14 cellular contexts compared by ENCODE assay signal in genomic region chr2:219419331-219420197, GRCh38. TPM values are rescaled to one million over a fixed set of nuclear protein-coding genes. Genes with fewer than 3 reads are reported as not detected.
A peak's percentile ranks its signal among the peaks of the same experiment; 100 is the strongest.
DNase-seq lines count a peak whose midpoint lies in the region; TF ChIP-seq lines count a peak whose summit lies in the region.
"Had no signal": no experiment of that assay in that cellular context is flagged by ENCODE, and none has a peak within 500 bp of the region (broad histone marks: within the 10 kb centered on the region; RNA-seq: fewer than 3 reads in every experiment).

No MANE protein-coding gene starts in this region.

- H3K4me3 Mint-ChIP-seq in neural progenitor cell, result no peak overlapping the region

- H3K9me3 ChIP-seq in cardiac muscle cell (ENCODE audit: low read depth), result no peaks in the 10 kb centered on the region
- no peaks in the 10 kb centered on the region for H3K9me3 ChIP-seq in neural progenitor cell (ENCODE audit: low read depth)
- H3K9me3 ChIP-seq in uterus, result no peaks in the 10 kb centered on the region
- H3K9me3 ChIP-seq: Caco-2 had no signal

- no peaks in the 10 kb centered on the region for H3K27me3 ChIP-seq in cardiac muscle cell
- H3K27me3 ChIP-seq in neural progenitor cell, result peaks cover 29% of the 10 kb centered on the region
- H3K27me3 ChIP-seq in uterus, result no peaks in the 10 kb centered on the region

- no peaks in the 10 kb centered on the region for H3K36me3 Mint-ChIP-seq in neural progenitor cell

- peaks cover 6% of the 10 kb centered on the region for H3F3A ChIP-seq in neural progenitor cell (ENCODE audit: low read depth)

- TF ChIP-seq CTCF in cardiac muscle cell (IDR thresholded peaks at IDR 0.05; ENCODE audit: low read depth, low read length) (no peak), neural progenitor cell (IDR thresholded peaks at IDR 0.05) (no peak), uterus (IDR thresholded peaks at IDR 0.05) (no peak)

- DNase-seq in SKM-1 treated with dmso at 0.1 percent for 144 hours (lab: John Stamatoyannopoulos, UW; ENCODE audit: unreplicated experiment) (peak; percentile 24), SKM-1 (lab: John Stamatoyannopoulos, UW; ENCODE audit: unreplicated experiment) (no peak), cardiac muscle cell (ENCODE audit: low read depth in 1 of 2, low spot score in 1 of 2) (no peak), neural progenitor cell (ENCODE audit: low spot score) (no peak), uterus (peak in 1 of 2 donors; percentile 67), UCSD-AML1 (lab: John Stamatoyannopoulos, UW; ENCODE audit: unreplicated experiment) (no peak)
- DNase-seq in effector CD4-positive, alpha-beta T cell, result no peak
- DNase-seq in activated naive CD4-positive, alpha-beta T cell treated with anti-CD3 and anti-CD28 coated beads, Interleukin-2, amount 50 U/mL, for 16 hours, result no peak
- DNase-seq: activated naive CD4-positive, alpha-beta T cell; Caco-2; mammary epithelial cell; SHP77 had no signal

- peak overlapping the region; percentile 96 for H3K27ac Mint-ChIP-seq in neural progenitor cell

- H3K9ac ChIP-seq in neural progenitor cell, result no peak overlapping the region

- no peaks in the 10 kb centered on the region for H3K9me3 Mint-ChIP-seq in neural progenitor cell

- peak overlapping the region; percentile 60 for H3K27ac ChIP-seq in cardiac muscle cell
- no peak overlapping the region for H3K27ac ChIP-seq in neural progenitor cell
- H3K27ac ChIP-seq in uterus, result peak overlapping the region; percentile 93 to 99

- H3K79me2 ChIP-seq in neural progenitor cell (ENCODE audit: low read depth), result no peaks in the 10 kb centered on the region

- H3K36me3 ChIP-seq in cardiac muscle cell, result no peaks in the 10 kb centered on the region
- H3K36me3 ChIP-seq in neural progenitor cell, result no peaks in the 10 kb centered on the region
- no peaks in the 10 kb centered on the region for H3K36me3 ChIP-seq in uterus

- H3K27me3 Mint-ChIP-seq in neural progenitor cell (ENCODE audit: insufficient read depth, low read depth), result peaks cover 10% of the 10 kb centered on the region

- no peaks in the 10 kb centered on the region for H4K20me1 ChIP-seq in neural progenitor cell (ENCODE audit: low read depth)

- intact Hi-C loops in uterus (cut with DNase I; ENCODE audit: low total_unique reads), result no loop called here

- peaks cover 23% of the 10 kb centered on the region for H3K4me1 ChIP-seq in cardiac muscle cell (ENCODE audit: low read depth)
- H3K4me1 ChIP-seq in neural progenitor cell, result peaks cover 11% of the 10 kb centered on the region
- H3K4me1 ChIP-seq in uterus, result peaks cover 0 to 6% of the 10 kb centered on the region in 2 donors
- H3K4me1 ChIP-seq: Caco-2 had no signal

- no peak overlapping the region for H3K4me3 ChIP-seq in cardiac muscle cell
- no peak overlapping the region for H3K4me3 ChIP-seq in neural progenitor cell
- H3K4me3 ChIP-seq in uterus, result peak overlapping the region; percentile 56 to 75

- H3K4me2 ChIP-seq in neural progenitor cell, result no peak overlapping the region

- no peak overlapping the region for H2AFZ ChIP-seq in neural progenitor cell (replicated peaks)

- peaks cover 30% of the 10 kb centered on the region for H3K4me1 Mint-ChIP-seq in neural progenitor cell

- TF ChIP-seq POLR2A in uterus (IDR thresholded peaks at IDR 0.05), result no peak

RNA-seq across cellular contexts. Expression of gene DES, which starts 1.4 kb away (rescaled TPM):
- 37.2 and 47.0 TPM in 2 replicates for total RNA-seq in cardiac muscle cell
- 17.5 and 20.4 TPM in 2 replicates for polyA plus RNA-seq in cardiac muscle cell
- 0.31 TPM in 1 of 2 replicates, not detected in the other for total RNA-seq in neural progenitor cell (ENCODE audit: low replicate concordance)
- total RNA-seq in uterus, result 1,000 to 10,000 TPM in 2 of 4 donors, 100 to 1,000 TPM in 2; 578 to 3,551 (median 1,628) TPM
- total RNA-seq: bronchial epithelial cell, Caco-2, pulmonary artery endothelial cell had no signal

RNA-seq across cellular contexts. Expression of gene SPEG, which starts 15.1 kb away (rescaled TPM):
- total RNA-seq in cardiac muscle cell (275 and 292 TPM in 2 replicates), neural progenitor cell (ENCODE audit: low replicate concordance) (5.6 and 18.4 TPM in 2 replicates), uterus (100 to 1,000 TPM in 1 of 4 donors, 10 to 100 TPM in 3; 22.9 to 318 (median 36.1) TPM)
- polyA plus RNA-seq in cardiac muscle cell, result 185 and 188 TPM in 2 replicates

RNA-seq across cellular contexts. Expression of gene DNPEP, which starts 31.9 kb away (rescaled TPM):
- 67.2 and 70.4 TPM in 2 replicates for total RNA-seq in cardiac muscle cell
- 104 and 117 TPM in 2 replicates for polyA plus RNA-seq in cardiac muscle cell
- total RNA-seq in neural progenitor cell (ENCODE audit: low replicate concordance), result 36.6 and 120 TPM in 2 replicates
- total RNA-seq in uterus, result 10 to 100 TPM; 35.9 to 93.7 (median 47.5) TPM

Comparison
In these comparisons a context has a peak if more than half of its experiments do, and no peak if none do; other contexts are left out.
1. H3K4me3 ChIP-seq: peak in uterus (2 of 2); none in cardiac muscle cell (single experiment) and neural progenitor cell (single experiment).
2. RNA of gene DES, which starts 1.4 kb away (total RNA-seq): 578 to 3,551 TPM in uterus and 37.2 to 47.0 TPM in cardiac muscle cell; 0.31 TPM in neural progenitor cell; every median in the first group is over 10 times any median in the second.